In the genomic region with DNA sequence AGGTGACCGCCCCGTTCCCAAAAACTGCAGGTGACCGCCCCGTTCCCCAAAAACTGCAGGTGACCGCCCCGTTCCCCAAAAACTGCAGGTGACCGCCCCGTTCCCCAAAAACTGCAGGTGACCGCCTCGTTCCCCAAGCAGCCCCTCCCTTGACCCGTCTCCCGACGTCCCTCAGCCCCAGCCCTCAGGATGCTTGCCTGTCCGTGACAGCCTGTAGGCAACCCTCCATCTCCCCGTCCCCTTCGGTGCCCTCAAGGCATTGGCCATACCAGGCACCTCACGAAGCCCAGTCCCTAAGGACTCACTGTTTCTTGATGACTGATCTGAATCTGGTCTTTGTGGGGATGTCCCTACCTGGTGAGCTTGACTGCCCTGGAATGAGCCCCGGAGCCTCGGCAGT, we compare ENCODE assay signal across 26 cellular contexts. TPM values are rescaled to one million over a fixed set of nuclear protein-coding genes. Genes with fewer than 3 reads are reported as not detected.
DNase-seq lines count a peak whose midpoint lies in the region; ATAC-seq, FAIRE-seq and TF ChIP-seq lines count a peak whose summit lies in the region.
"Had no signal": no experiment of that assay in that cellular context is flagged by ENCODE, and none has a peak within 500 bp of the region (broad histone marks: within the 10 kb centered on the region; RNA-seq: fewer than 3 reads in every experiment).

No MANE protein-coding gene starts in this region.

- H3F3A ChIP-seq in GM23338 (replicated peaks; ENCODE audit: low read depth), result no peaks in the 10 kb centered on the region
- no peaks in the 10 kb centered on the region for H3F3A ChIP-seq in PC-3 (ENCODE audit: low read length, unreplicated experiment)

- H3K36me3 Mint-ChIP-seq in GM23338 (ENCODE audit: low read depth) (peaks cover 3% of the 10 kb centered on the region; the same call in 1 of the 3 replicates), T-helper 17 cell (ENCODE audit: low read depth) (peaks cover 3% of the 10 kb centered on the region), progenitor cell of endocrine pancreas (ENCODE audit: insufficient read depth) (peaks cover 5% of the 10 kb centered on the region)
- H3K36me3 Mint-ChIP-seq in effector memory CD8-positive, alpha-beta T cell (ENCODE audit: insufficient read depth), result peaks cover 21% of the 10 kb centered on the region

- H3K27me3 ChIP-seq in GM23338 (ENCODE audit: insufficient read depth) (no peaks in the 10 kb centered on the region), PC-3 (ENCODE audit: low read length) (no peaks in the 10 kb centered on the region)
- H3K27me3 ChIP-seq: BE2C; BLaER1 treated with 17β-estradiol and CSF1 and Interleukin-3, amounts not matched to agents 10 nM and 100 nM had no signal

- H3K27ac ChIP-seq in GM23338 (ENCODE audit: low read depth) (no peak overlapping the region), kidney (ENCODE audit: low read depth in 2 of 2, low read length in 2 of 2) (no peak overlapping the region), PC-3 (ENCODE audit: low read length) (no peak overlapping the region)
- H3K27ac ChIP-seq: A549; BLaER1 treated with 17β-estradiol and CSF1 and Interleukin-3, amounts not matched to agents 10 nM and 100 nM had no signal

- FAIRE-seq in kidney (lab: Jason Lieb, UNC), result no peak
- FAIRE-seq: A549, D721Med, GM12878, GM19239, H1 had no signal

- H3K9me2 ChIP-seq in GM23338 (ENCODE audit: insufficient read depth) (no peaks in the 10 kb centered on the region), PC-3 (replicated peaks; ENCODE audit: low read length) (no peaks in the 10 kb centered on the region)

- CTCF ChIA-PET in PC-3 (lab: Charles Lee), result no interaction called here

- H3K4me1 ChIP-seq in GM23338 (ENCODE audit: insufficient read depth), result no peaks in the 10 kb centered on the region
- H3K4me1 ChIP-seq in kidney (ENCODE audit: control insufficient read depth in 1 of 2, insufficient read depth in 1 of 2, low read depth in 1 of 2, low read length in 2 of 2), result peaks cover 0 to 4% of the 10 kb centered on the region in 2 donors
- peaks cover 17% of the 10 kb centered on the region for H3K4me1 ChIP-seq in PC-3 (ENCODE audit: insufficient read depth, low read length)
- H3K4me1 ChIP-seq: BE2C had no signal

- DNase-seq in GM23338 (ENCODE audit: low spot score), result no peak
- no peak for DNase-seq in T-helper 17 cell
- peak; percentile 73 for DNase-seq in kidney
- no peak for DNase-seq in progenitor cell of endocrine pancreas (ENCODE audit: low spot score, unreplicated experiment)
- DNase-seq in SKM-1 treated with dmso at 0.1 percent for 144 hours (lab: John Stamatoyannopoulos, UW; ENCODE audit: unreplicated experiment), result no peak
- DNase-seq in PC-3, result no peak
- DNase-seq in effector memory CD8-positive, alpha-beta T cell, result no peak
- DNase-seq: 8988T; ACHN; AML-193; BE2C; CD4-positive, alpha-beta T cell; CD8-positive, alpha-beta memory T cell; DMS 273 treated with DMSO at 0.1 percent for 48 hours; DMS79; EL; GDM1; H7 had no signal

- H3K36me3 ChIP-seq in GM23338 (ENCODE audit: insufficient read depth) (no peaks in the 10 kb centered on the region), kidney (ENCODE audit: control insufficient read depth in 1 of 2, insufficient read depth in 2 of 2, low read length in 2 of 2) (peaks cover 4 to 19% of the 10 kb centered on the region in 2 donors), PC-3 (ENCODE audit: low read depth, low read length) (no peaks in the 10 kb centered on the region)
- H3K36me3 ChIP-seq: BE2C had no signal

- H3K9me3 ChIP-seq in T-helper 17 cell (ENCODE audit: control insufficient read depth, low read length, poor library complexity, severe bottlenecking) (no peaks in the 10 kb centered on the region), kidney (ENCODE audit: control insufficient read depth in 1 of 2, low read length in 2 of 2) (no peaks in the 10 kb centered on the region), PC-3 (ENCODE audit: low read length) (no peaks in the 10 kb centered on the region)
- H3K9me3 ChIP-seq: A549; BE2C; BLaER1 treated with 17β-estradiol and CSF1 and Interleukin-3, amounts not matched to agents 10 nM and 100 nM had no signal

- ATAC-seq in GM23338 (no peak), T-helper 17 cell (no peak), PC-3 (no peak)
- no peak for ATAC-seq in effector memory CD8-positive, alpha-beta T cell (replicated peaks)
- ATAC-seq: A549, GM12878, HCT116 had no signal

- H3K4me1 Mint-ChIP-seq in GM23338 (peaks cover 6% of the 10 kb centered on the region), T-helper 17 cell (peaks cover 3% of the 10 kb centered on the region), progenitor cell of endocrine pancreas (ENCODE audit: low read depth) (peaks cover 4% of the 10 kb centered on the region)
- peaks cover 0 to 4% of the 10 kb centered on the region in 2 donors for H3K4me1 Mint-ChIP-seq in effector memory CD8-positive, alpha-beta T cell (ENCODE audit: low read depth in 2 of 2)
- H3K4me1 Mint-ChIP-seq: CD14-positive monocyte; CD8-positive, alpha-beta memory T cell had no signal

- H3K9me3 Mint-ChIP-seq in GM23338 (no peaks in the 10 kb centered on the region), progenitor cell of endocrine pancreas (ENCODE audit: low read depth) (no peaks in the 10 kb centered on the region)
- H3K9me3 Mint-ChIP-seq in effector memory CD8-positive, alpha-beta T cell, result no peaks in the 10 kb centered on the region
- H3K9me3 Mint-ChIP-seq: CD4-positive, alpha-beta T cell; CD8-positive, alpha-beta memory T cell had no signal

- H3K4me3 ChIP-seq in GM23338 (no peak overlapping the region), kidney (ENCODE audit: low read length in 2 of 2) (no peak overlapping the region), PC-3 (ENCODE audit: low read length) (no peak overlapping the region)
- H3K4me3 ChIP-seq: A549; BLaER1 treated with 17β-estradiol and CSF1 and Interleukin-3, amounts not matched to agents 10 nM and 100 nM; GM12878 had no signal

- no peaks in the 10 kb centered on the region for H4K20me1 ChIP-seq in GM23338 (replicated peaks; ENCODE audit: insufficient read depth)
- no peaks in the 10 kb centered on the region for H4K20me1 ChIP-seq in PC-3 (ENCODE audit: low read length)

- intact Hi-C loops in kidney (cut with DNase I), result no loop called here
- intact Hi-C loops in PC-3 (cut with micrococcal nuclease), result no loop called here

- no peak overlapping the region for H3K4me3 Mint-ChIP-seq in GM23338
- H3K4me3 Mint-ChIP-seq in T-helper 17 cell, result peak overlapping the region; percentile 52
- H3K4me3 Mint-ChIP-seq in progenitor cell of endocrine pancreas (ENCODE audit: low read depth), result no peak overlapping the region
- no peak overlapping the region for H3K4me3 Mint-ChIP-seq in effector memory CD8-positive, alpha-beta T cell
- H3K4me3 Mint-ChIP-seq: CD14-positive monocyte; CD4-positive, alpha-beta T cell; CD8-positive, alpha-beta memory T cell had no signal

- TF ChIP-seq CTCF in GM23338 (conservative IDR thresholded peaks at IDR 0.05; ENCODE audit: low read depth in 2 of 2) (no peak), kidney (IDR thresholded peaks at IDR 0.05; ENCODE audit: borderline replicate concordance, extremely low read depth, insufficient read depth) (no peak), progenitor cell of endocrine pancreas (IDR thresholded peaks at IDR 0.05; ENCODE audit: unreplicated experiment) (no peak), PC-3 (conservative IDR thresholded peaks at IDR 0.05; ENCODE audit: low read depth, low read length) (no peak)

- no peaks in the 10 kb centered on the region for H3K79me2 ChIP-seq in GM23338 (replicated peaks; ENCODE audit: insufficient read depth)
- H3K79me2 ChIP-seq in PC-3 (ENCODE audit: low read length), result no peaks in the 10 kb centered on the region

- H3K9ac ChIP-seq in kidney (ENCODE audit: low read length in 2 of 2) (no peak overlapping the region), PC-3 (ENCODE audit: low read length) (no peak overlapping the region)
- H3K9ac ChIP-seq: BLaER1 treated with 17β-estradiol and CSF1 and Interleukin-3, amounts not matched to agents 10 nM and 100 nM had no signal

- H3K27ac Mint-ChIP-seq in GM23338 (peak overlapping the region; percentile 53; the same call in 1 of the 2 replicates), T-helper 17 cell (no peak overlapping the region), progenitor cell of endocrine pancreas (peak overlapping the region; percentile 70)
- H3K27ac Mint-ChIP-seq in effector memory CD8-positive, alpha-beta T cell, result peak overlapping the region in 1 of 2 donors; percentile 29
- H3K27ac Mint-ChIP-seq: CD4-positive, alpha-beta T cell; CD8-positive, alpha-beta memory T cell had no signal

- BruUV-seq in PC-3 (replicated peaks; lab: Mats Ljungman, UMichigan), result no TSS peak

- H3K27me3 Mint-ChIP-seq in GM23338 (ENCODE audit: insufficient read depth, low read depth, poor library complexity), result peaks cover 11% of the 10 kb centered on the region
- no peaks in the 10 kb centered on the region for H3K27me3 Mint-ChIP-seq in T-helper 17 cell
- no peaks in the 10 kb centered on the region for H3K27me3 Mint-ChIP-seq in progenitor cell of endocrine pancreas
- no peaks in the 10 kb centered on the region for H3K27me3 Mint-ChIP-seq in effector memory CD8-positive, alpha-beta T cell
- H3K27me3 Mint-ChIP-seq: CD4-positive, alpha-beta T cell had no signal

- no peak overlapping the region for H2AFZ ChIP-seq in GM23338
- H2AFZ ChIP-seq in PC-3 (ENCODE audit: low read length), result no peak overlapping the region

- POLR2A ChIA-PET in PC-3 (lab: Charles Lee; ENCODE audit: unreplicated experiment), result no interaction called here

- H3K4me2 ChIP-seq in GM23338 (no peak overlapping the region), PC-3 (ENCODE audit: low read length) (no peak overlapping the region)
- H3K4me2 ChIP-seq: A549; BLaER1 treated with 17β-estradiol and CSF1 and Interleukin-3, amounts not matched to agents 10 nM and 100 nM had no signal

RNA-seq across cellular contexts. Expression of a gene that starts 25.1 kb away (rescaled TPM):
- total RNA-seq in GM23338 (2014; rRNA removed; shearing (Covaris generic)), result 38.9 and 52.4 TPM in 2 replicates
- polyA plus RNA-seq in GM23338 (2016; fragmentation: Nextera tagmentation; extraction: Ambion mirVana) (13.7 and 14.3 TPM in 2 replicates), kidney (ENCODE audit: insufficient read depth, low read depth, low replicate concordance) (33.7 TPM)
- total RNA-seq in T-helper 17 cell (100 to 1,000 TPM; 119 to 128 TPM), kidney (58.0 TPM), progenitor cell of endocrine pancreas (117 and 127 TPM in 2 replicates), PC-3 (2014; rRNA removed) (36.6 and 47.2 TPM in 2 replicates)

RNA-seq across cellular contexts. Expression of a gene that starts 26.2 kb away (rescaled TPM):
- 72.7 and 108 TPM in 2 replicates for total RNA-seq in GM23338 (2014; rRNA removed; shearing (Covaris generic))
- polyA plus RNA-seq in GM23338 (2016; fragmentation: Nextera tagmentation; extraction: Ambion mirVana), result 31.3 and 36.9 TPM in 2 replicates
- total RNA-seq in T-helper 17 cell, result 10 to 100 TPM; 24.9 to 35.4 TPM
- total RNA-seq in kidney, result 24.4 TPM
- polyA plus RNA-seq in kidney (ENCODE audit: insufficient read depth, low read depth, low replicate concordance), result 9.1 TPM
- 33.5 and 36.2 TPM in 2 replicates for total RNA-seq in progenitor cell of endocrine pancreas
- total RNA-seq in PC-3 (2014; rRNA removed), result 70.3 and 90.2 TPM in 2 replicates

RNA-seq across cellular contexts. Expression of a gene that starts 38.4 kb away (rescaled TPM):
- 6.4 and 10.4 TPM in 2 replicates for total RNA-seq in GM23338 (2014; rRNA removed; shearing (Covaris generic))
- polyA plus RNA-seq in GM23338 (2016; fragmentation: Nextera tagmentation; extraction: Ambion mirVana) (5.7 and 6.7 TPM in 2 replicates), kidney (ENCODE audit: insufficient read depth, low read depth, low replicate concordance) (3.7 TPM)
- total RNA-seq in T-helper 17 cell (100 to 1,000 TPM in 1 of 2 donors, 10 to 100 TPM in 1; 92.9 to 110 TPM), kidney (39.8 TPM), progenitor cell of endocrine pancreas (32.1 and 35.5 TPM in 2 replicates), PC-3 (2014; rRNA removed) (19.1 and 26.0 TPM in 2 replicates)

RNA-seq across cellular contexts. Expression of a gene that starts 58.7 kb away (rescaled TPM):
- total RNA-seq in GM23338 (2014; rRNA removed; shearing (Covaris generic)), result 5.4 and 11.0 TPM in 2 replicates
- polyA plus RNA-seq in GM23338 (2016; fragmentation: Nextera tagmentation; extraction: Ambion mirVana) (2.7 and 2.8 TPM in 2 replicates), kidney (ENCODE audit: insufficient read depth, low read depth, low replicate concordance) (3.5 TPM)
- total RNA-seq in T-helper 17 cell (1 to 10 TPM; 3.4 to 3.9 TPM), kidney (10.0 TPM), progenitor cell of endocrine pancreas (15.2 and 16.5 TPM in 2 replicates), PC-3 (2014; rRNA removed) (8.8 and 12.0 TPM in 2 replicates)

RNA-seq across cellular contexts. Expression of a gene that starts 58.8 kb away (rescaled TPM):
- total RNA-seq in GM23338 (2014; rRNA removed; shearing (Covaris generic)), result 25.8 and 43.1 TPM in 2 replicates
- polyA plus RNA-seq in GM23338 (2016; fragmentation: Nextera tagmentation; extraction: Ambion mirVana) (10.1 and 10.4 TPM in 2 replicates), kidney (ENCODE audit: insufficient read depth, low read depth, low replicate concordance) (20.6 TPM)
- total RNA-seq in T-helper 17 cell (10 to 100 TPM; 48.3 to 51.6 TPM), kidney (37.3 TPM), progenitor cell of endocrine pancreas (44.5 and 47.7 TPM in 2 replicates), PC-3 (2014; rRNA removed) (13.4 and 20.4 TPM in 2 replicates)
